13 cellular contexts compared by ENCODE assay signal in the genomic region with DNA sequence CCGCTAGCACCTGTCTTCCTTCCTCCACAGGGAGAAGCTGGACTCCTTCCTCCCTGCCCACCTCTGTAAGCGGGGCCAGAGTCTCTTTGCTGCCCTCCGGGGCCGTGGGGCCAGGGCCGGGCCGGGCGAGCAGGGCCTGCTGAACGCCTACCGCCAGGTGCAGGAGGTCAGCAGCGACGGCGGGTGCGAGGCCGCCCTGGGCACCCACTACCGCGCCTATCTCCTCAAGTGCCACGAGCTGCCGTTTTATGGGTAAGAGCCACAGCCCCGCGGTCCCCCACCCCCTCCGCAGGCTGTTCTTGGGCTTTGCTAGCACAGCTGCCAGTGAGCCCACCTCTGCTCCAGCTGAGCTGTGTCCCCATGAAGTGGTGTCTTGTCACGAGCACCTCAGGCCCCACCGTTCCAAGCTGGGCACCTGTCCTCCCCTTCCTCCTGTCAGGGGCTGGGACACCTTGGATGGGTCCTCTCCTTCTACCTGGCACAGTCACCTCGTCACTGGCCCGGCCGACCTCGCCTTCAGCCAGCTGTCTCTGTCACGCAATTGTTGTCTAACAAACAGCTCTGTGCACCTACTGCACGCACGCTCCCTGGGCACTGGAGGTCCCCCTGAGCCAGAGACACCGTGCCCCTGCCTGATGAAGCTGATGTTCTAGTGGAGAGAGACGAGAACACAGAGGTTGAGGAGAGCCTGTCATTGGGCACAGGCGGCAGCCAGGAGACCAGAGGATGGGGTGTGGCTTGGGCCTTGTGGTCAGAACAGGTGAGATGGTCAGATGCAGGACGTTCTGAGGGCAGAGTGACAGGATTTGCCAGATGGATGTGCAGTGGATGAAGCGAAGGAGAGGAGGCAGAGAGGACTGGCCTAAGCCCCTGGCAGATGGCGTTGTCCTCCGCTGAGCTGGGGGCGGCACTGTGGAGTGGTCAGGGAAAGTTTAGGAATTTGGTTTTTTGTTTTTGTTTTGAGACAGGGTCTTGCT. TPM values are rescaled to one million over a fixed set of nuclear protein-coding genes. Genes with fewer than 3 reads are reported as not detected.
A peak's percentile ranks its signal among the peaks of the same experiment; 100 is the strongest.
DNase-seq lines count a peak whose midpoint lies in the region; TF ChIP-seq lines count a peak whose summit lies in the region.
"Had no signal": no experiment of that assay in that cellular context is flagged by ENCODE, and none has a peak within 500 bp of the region (broad histone marks: within the 10 kb centered on the region; RNA-seq: fewer than 3 reads in every experiment).

No MANE protein-coding gene starts in this region.

- DNase-seq in activated CD4-positive, alpha-beta memory T cell treated with anti-CD3 and anti-CD28 coated beads, Interleukin-2, amount 10 ng/mL, durations not matched to agents 7 days and 5 days, result no peak
- DNase-seq in activated CD4-positive, alpha-beta memory T cell treated with anti-CD3 and anti-CD28 coated beads for 36 hours, result no peak
- DNase-seq in nephron progenitor cell (no peak), cortex of kidney (lab: John Stamatoyannopoulos, UW) (no peak)
- DNase-seq: activated CD8-positive, alpha-beta memory T cell treated with anti-CD3 and anti-CD28 coated beads for 24 hours; C1 segment of cervical spinal cord; DMS153; esophagus squamous epithelium; left ventricle myocardium superior; NCI-H2029; NCI-H446 treated with DMSO at 0.1 percent for 48 hours; sigmoid colon; uterus had no signal

- no peaks in the 10 kb centered on the region for H3K9me3 Mint-ChIP-seq in activated CD4-positive, alpha-beta memory T cell treated with anti-CD3 and anti-CD28 coated beads, Interleukin-2, amount 10 ng/mL, durations not matched to agents 7 days and 5 days
- H3K9me3 Mint-ChIP-seq in activated CD4-positive, alpha-beta memory T cell treated with anti-CD3 and anti-CD28 coated beads for 36 hours, result no peaks in the 10 kb centered on the region
- no peaks in the 10 kb centered on the region for H3K9me3 Mint-ChIP-seq in nephron progenitor cell

- intact Hi-C loops in activated CD4-positive, alpha-beta memory T cell treated with anti-CD3 and anti-CD28 coated beads for 36 hours (cut with micrococcal nuclease), result no loop called here

- peaks cover 6% of the 10 kb centered on the region for H3K4me1 Mint-ChIP-seq in activated CD4-positive, alpha-beta memory T cell treated with anti-CD3 and anti-CD28 coated beads, Interleukin-2, amount 10 ng/mL, durations not matched to agents 7 days and 5 days
- H3K4me1 Mint-ChIP-seq in activated CD4-positive, alpha-beta memory T cell treated with anti-CD3 and anti-CD28 coated beads for 36 hours (ENCODE audit: low read depth), result no peaks in the 10 kb centered on the region
- H3K4me1 Mint-ChIP-seq in nephron progenitor cell, result peaks cover 39% of the 10 kb centered on the region

- CTCF ChIA-PET in activated CD4-positive, alpha-beta memory T cell treated with anti-CD3 and anti-CD28 coated beads, Interleukin-2, amount 10 ng/mL, durations not matched to agents 7 days and 5 days (lab: Charles Lee), result interaction anchor here (0.9 to 1.1 kb wide), 2 partner anchors 9 to 68 kb away, joined by 3 to 4 read pairs; no protein-coding TSS in a partner anchor
- CTCF ChIA-PET in activated CD4-positive, alpha-beta memory T cell treated with anti-CD3 and anti-CD28 coated beads for 36 hours (lab: Charles Lee), result no interaction called here

- H3K27ac Mint-ChIP-seq in activated CD4-positive, alpha-beta memory T cell treated with anti-CD3 and anti-CD28 coated beads, Interleukin-2, amount 10 ng/mL, durations not matched to agents 7 days and 5 days, result peak overlapping the region; percentile 51
- H3K27ac Mint-ChIP-seq in activated CD4-positive, alpha-beta memory T cell treated with anti-CD3 and anti-CD28 coated beads for 36 hours, result no peak overlapping the region
- peak overlapping the region; percentile 16 for H3K27ac Mint-ChIP-seq in nephron progenitor cell

- TF ChIP-seq CTCF in nephron progenitor cell (IDR thresholded peaks at IDR 0.05), result no peak

- H3K27me3 Mint-ChIP-seq in activated CD4-positive, alpha-beta memory T cell treated with anti-CD3 and anti-CD28 coated beads, Interleukin-2, amount 10 ng/mL, durations not matched to agents 7 days and 5 days, result no peaks in the 10 kb centered on the region
- no peaks in the 10 kb centered on the region for H3K27me3 Mint-ChIP-seq in activated CD4-positive, alpha-beta memory T cell treated with anti-CD3 and anti-CD28 coated beads for 36 hours
- no peaks in the 10 kb centered on the region for H3K27me3 Mint-ChIP-seq in nephron progenitor cell (ENCODE audit: low read depth, poor library complexity)

- POLR2A ChIA-PET in activated CD4-positive, alpha-beta memory T cell treated with anti-CD3 and anti-CD28 coated beads, Interleukin-2, amount 10 ng/mL, durations not matched to agents 7 days and 5 days (lab: Charles Lee), result interaction anchor here (0.9 to 21.7 kb wide), 4 partner anchors 9 to 105 kb away, joined by 3 to 501 read pairs (median 3); partner anchors contain the start of gene NEAT1
- POLR2A ChIA-PET in activated CD4-positive, alpha-beta memory T cell treated with anti-CD3 and anti-CD28 coated beads for 36 hours (lab: Charles Lee), result no interaction called here

- H3K36me3 Mint-ChIP-seq in activated CD4-positive, alpha-beta memory T cell treated with anti-CD3 and anti-CD28 coated beads, Interleukin-2, amount 10 ng/mL, durations not matched to agents 7 days and 5 days (ENCODE audit: low read depth), result peaks cover 50% of the 10 kb centered on the region
- H3K36me3 Mint-ChIP-seq in activated CD4-positive, alpha-beta memory T cell treated with anti-CD3 and anti-CD28 coated beads for 36 hours, result peaks cover 26% of the 10 kb centered on the region
- H3K36me3 Mint-ChIP-seq in nephron progenitor cell (ENCODE audit: low read depth), result peaks cover 11% of the 10 kb centered on the region

- no peak overlapping the region for H3K4me3 Mint-ChIP-seq in activated CD4-positive, alpha-beta memory T cell treated with anti-CD3 and anti-CD28 coated beads, Interleukin-2, amount 10 ng/mL, durations not matched to agents 7 days and 5 days
- no peak overlapping the region for H3K4me3 Mint-ChIP-seq in activated CD4-positive, alpha-beta memory T cell treated with anti-CD3 and anti-CD28 coated beads for 36 hours
- H3K4me3 Mint-ChIP-seq in nephron progenitor cell, result no peak overlapping the region

RNA-seq across cellular contexts. Expression of gene FRMD8, which starts 10.6 kb away (rescaled TPM):
- 10 to 100 TPM; 53.9 to 61.3 TPM for total RNA-seq in activated CD4-positive, alpha-beta memory T cell treated with anti-CD3 and anti-CD28 coated beads, Interleukin-2, amount 10 ng/mL, durations not matched to agents 7 days and 5 days
- 10 to 100 TPM; 34.7 to 37.9 TPM for total RNA-seq in activated CD4-positive, alpha-beta memory T cell treated with anti-CD3 and anti-CD28 coated beads for 36 hours

RNA-seq across cellular contexts. Expression of gene SLC25A45, which starts 14.6 kb away (rescaled TPM):
- 10 to 100 TPM; 19.4 to 19.8 TPM for total RNA-seq in activated CD4-positive, alpha-beta memory T cell treated with anti-CD3 and anti-CD28 coated beads, Interleukin-2, amount 10 ng/mL, durations not matched to agents 7 days and 5 days
- total RNA-seq in activated CD4-positive, alpha-beta memory T cell treated with anti-CD3 and anti-CD28 coated beads for 36 hours, result 10 to 100 TPM; 14.4 to 16.1 TPM

RNA-seq across cellular contexts. Expression of gene NEAT1, which starts 25.5 kb away (rescaled TPM):
- 1,000 to 10,000 TPM; 1,222 to 1,245 TPM for total RNA-seq in activated CD4-positive, alpha-beta memory T cell treated with anti-CD3 and anti-CD28 coated beads, Interleukin-2, amount 10 ng/mL, durations not matched to agents 7 days and 5 days
- 100 to 1,000 TPM; 593 to 683 TPM for total RNA-seq in activated CD4-positive, alpha-beta memory T cell treated with anti-CD3 and anti-CD28 coated beads for 36 hours

RNA-seq across cellular contexts. Expression of gene TIGD3, which starts 42.5 kb away (rescaled TPM):
- under 1 TPM; 0.58 to 0.88 TPM for total RNA-seq in activated CD4-positive, alpha-beta memory T cell treated with anti-CD3 and anti-CD28 coated beads, Interleukin-2, amount 10 ng/mL, durations not matched to agents 7 days and 5 days
- under 1 TPM; 0.73 to 1.00 TPM for total RNA-seq in activated CD4-positive, alpha-beta memory T cell treated with anti-CD3 and anti-CD28 coated beads for 36 hours
